ENCODE assay signal across 8 cellular contexts in the genomic region with DNA sequence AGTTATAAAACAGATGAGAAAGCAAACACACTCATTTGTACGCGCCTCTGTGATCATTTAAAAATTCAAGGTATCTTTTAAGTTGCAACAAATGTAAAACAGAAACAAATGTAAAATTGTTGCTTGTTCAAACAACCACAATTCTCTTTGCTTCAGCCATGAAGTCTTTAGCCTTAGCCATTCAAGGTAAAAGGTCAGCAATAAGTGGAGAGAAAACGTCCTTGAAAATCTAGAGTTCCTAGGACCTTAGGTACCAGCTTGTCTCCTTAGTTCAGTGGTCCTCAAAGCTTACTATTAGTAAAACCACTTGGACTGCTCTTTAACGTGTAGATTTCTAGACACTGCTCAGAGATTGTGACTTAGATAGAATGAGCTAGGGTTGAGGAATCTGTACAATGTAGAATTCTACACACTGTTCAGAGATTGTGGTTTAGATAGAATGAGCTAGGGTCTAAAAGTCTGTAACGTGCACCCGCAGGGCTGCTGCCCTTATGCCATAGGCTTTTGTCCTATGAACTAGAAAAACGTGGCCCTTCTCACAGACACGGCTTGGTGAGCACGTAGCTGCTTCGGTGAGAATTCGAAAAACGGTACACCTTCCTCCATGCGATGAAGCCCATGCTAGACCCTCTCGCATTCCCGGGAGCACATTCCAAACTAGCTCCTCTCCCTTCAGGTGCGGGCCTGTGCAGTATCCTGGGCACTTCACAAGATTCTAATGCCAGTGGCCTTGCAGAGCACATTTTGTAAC. TPM values are rescaled to one million over a fixed set of nuclear protein-coding genes. Genes with fewer than 3 reads are reported as not detected.
A peak's percentile ranks its signal among the peaks of the same experiment; 100 is the strongest.
DNase-seq lines count a peak whose midpoint lies in the region; ATAC-seq and TF ChIP-seq lines count a peak whose summit lies in the region.

No MANE protein-coding gene starts in this region.

- H3K9me3 Mint-ChIP-seq in Calu3 (ENCODE audit: low read depth, unreplicated experiment): no peaks in the 10 kb centered on the region

- intact Hi-C loops in Calu3 (cut with micrococcal nuclease; ENCODE audit: unreplicated experiment): loop anchor here (5.0 kb wide), 1 partner anchor 144 kb away; no protein-coding TSS in a partner anchor
- intact Hi-C loops in posterior vena cava (cut with DNase I): no loop called here

- CTCF ChIA-PET in Calu3 (lab: Charles Lee): interaction anchor here (0.8 to 1.1 kb wide), 2 partner anchors 37 to 50 kb away, joined by 3 read pairs; no protein-coding TSS in a partner anchor

- peak overlapping the region; percentile 30 for H3K27ac Mint-ChIP-seq in Calu3 (ENCODE audit: unreplicated experiment)

- H3K27me3 Mint-ChIP-seq in Calu3 (ENCODE audit: unreplicated experiment): no peaks in the 10 kb centered on the region

- H3K27me3 ChIP-seq in mucosa of rectum (ENCODE audit: control insufficient read depth in 2 of 2, insufficient read depth in 2 of 2, low read length in 2 of 2): no peaks in the 10 kb centered on the region

- no peak for TF ChIP-seq CTCF in Calu3 (IDR thresholded peaks at IDR 0.05; ENCODE audit: unreplicated experiment)

- no peaks in the 10 kb centered on the region for H3K9me3 ChIP-seq in mucosa of rectum (ENCODE audit: control insufficient read depth in 2 of 2, low read length in 2 of 2)

- peaks cover 16 to 21% of the 10 kb centered on the region in 2 donors for H3K4me1 ChIP-seq in mucosa of rectum (ENCODE audit: control insufficient read depth in 2 of 2, insufficient read depth in 2 of 2, low read length in 2 of 2)

- H3K27ac ChIP-seq in mucosa of rectum (ENCODE audit: low read depth in 2 of 2, low read length in 2 of 2): peak overlapping the region; percentile 81 to 83

- H3K4me1 Mint-ChIP-seq in Calu3 (ENCODE audit: low read depth, unreplicated experiment): peaks cover 21% of the 10 kb centered on the region

- no peak for ATAC-seq in GM21381 (IDR thresholded peaks at IDR 0.05; ENCODE audit: unreplicated experiment)

- peak overlapping the region; percentile 48 to 56 for H3K9ac ChIP-seq in mucosa of rectum (ENCODE audit: low read depth in 1 of 2, low read length in 2 of 2)

- H3K4me3 ChIP-seq in mucosa of rectum (ENCODE audit: low read length in 2 of 2): peak overlapping the region; percentile 56 to 68

- DNase-seq in Calu3 (no peak), LoVo (ENCODE audit: low spot score) (peak; percentile 16), posterior vena cava (ENCODE audit: low spot score) (no peak), SKM-1 (lab: John Stamatoyannopoulos, UW; ENCODE audit: unreplicated experiment) (no peak)
- DNase-seq in activated T-cell treated with anti-CD3 and anti-CD28 coated beads, Interleukin-2, amount 50 U/mL, for 48 hours: peak; percentile 52 to 63
- no peak for DNase-seq in NK-92 treated with Interleukin-12 subunit alpha and Interleukin-12 subunit beta, amount 100 ng/mL, for 24 hours (lab: John Stamatoyannopoulos, UW)

- BruUV-seq in Calu3 (replicated peaks; lab: Mats Ljungman, UMichigan): no TSS peak

- peak overlapping the region; percentile 50 for H3K4me3 Mint-ChIP-seq in Calu3 (ENCODE audit: low read depth, unreplicated experiment)

- peaks cover 17% of the 10 kb centered on the region for H3K36me3 Mint-ChIP-seq in Calu3 (ENCODE audit: insufficient read depth, unreplicated experiment)

- H3K36me3 ChIP-seq in mucosa of rectum (ENCODE audit: control insufficient read depth in 2 of 2, insufficient read depth in 2 of 2, low read length in 2 of 2): no peaks in the 10 kb centered on the region

RNA-seq across cellular contexts. Expression of a gene that starts 1.7 kb away (rescaled TPM):
- total RNA-seq in Calu3 (2022) (6.3 and 12.6 TPM in 2 replicates), posterior vena cava (1 to 10 TPM; 3.8 to 4.6 TPM)

Comparison
In these comparisons a context has a peak if more than half of its experiments do, and no peak if none do; other contexts are left out.
1. DNase-seq: peak in LoVo (single experiment) and activated T-cell treated with anti-CD3 and anti-CD28 coated beads, Interleukin-2, amount 50 U/mL, for 48 hours (2 of 2); none in Calu3 (single experiment), posterior vena cava (single experiment), NK-92 treated with Interleukin-12 subunit alpha and Interleukin-12 subunit beta, amount 100 ng/mL, for 24 hours (single experiment) and SKM-1 (single experiment).